ENCODE assay signal across 7 cellular contexts in the genomic region with DNA sequence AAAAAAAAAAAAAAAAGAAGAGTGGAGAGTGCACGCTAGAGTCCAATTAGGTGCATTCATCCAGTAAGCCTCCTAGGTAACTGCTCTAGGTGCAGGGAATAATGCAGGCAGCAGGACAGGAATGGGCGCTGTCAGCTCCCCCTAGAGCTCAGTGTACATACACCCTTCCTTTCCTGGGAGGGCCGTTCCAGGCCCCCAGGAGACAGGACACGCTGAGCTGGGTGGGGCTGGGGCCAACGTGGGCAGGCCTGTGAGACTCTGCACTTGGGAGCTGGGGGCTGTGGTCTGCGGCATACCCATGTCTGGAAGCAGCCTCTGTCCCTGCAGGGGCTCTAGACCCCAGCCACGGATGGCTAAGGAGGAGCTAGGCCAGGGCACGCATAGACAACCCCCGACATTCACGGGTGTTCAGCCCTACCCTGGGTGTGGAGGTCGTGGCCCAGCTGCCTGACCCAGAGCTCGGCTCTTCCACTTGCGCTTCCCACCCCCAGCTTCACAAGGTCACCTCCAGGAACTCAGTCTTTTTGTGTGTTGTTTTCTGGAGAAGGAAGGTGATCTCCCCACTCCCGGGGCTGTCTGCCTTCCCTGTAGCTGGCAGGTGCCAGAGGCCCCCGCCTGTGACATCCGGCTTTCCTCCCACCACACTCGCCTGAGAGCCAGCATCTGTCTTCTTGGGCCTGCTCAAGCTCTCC. TPM values are rescaled to one million over a fixed set of nuclear protein-coding genes. Genes with fewer than 3 reads are reported as not detected.
DNase-seq lines count a peak whose midpoint lies in the region; ATAC-seq and TF ChIP-seq lines count a peak whose summit lies in the region.

No MANE protein-coding gene starts in this region.

- no peaks in the 10 kb centered on the region for H3K36me3 Mint-ChIP-seq in GM23338 (ENCODE audit: low read depth)
- no peaks in the 10 kb centered on the region for H3K36me3 Mint-ChIP-seq in mesothelial cell of epicardium

- no peaks in the 10 kb centered on the region for H3K9me2 ChIP-seq in GM23338 (ENCODE audit: insufficient read depth)

- intact Hi-C loops in breast epithelium (cut with DNase I; ENCODE audit: low total_unique reads), result no loop called here

- H3K27me3 Mint-ChIP-seq in GM23338 (ENCODE audit: insufficient read depth, low read depth, poor library complexity) (peaks cover 25% of the 10 kb centered on the region), mesothelial cell of epicardium (ENCODE audit: low read depth) (peaks cover 14% of the 10 kb centered on the region)

- DNase-seq in ELR (ENCODE audit: low read depth), result peak; percentile 54
- DNase-seq in GM23338 (ENCODE audit: low spot score), result no peak
- peak; percentile 96 for DNase-seq in NCI-H69 (lab: John Stamatoyannopoulos, UW)
- DNase-seq in breast epithelium (ENCODE audit: low spot score in 2 of 2), result no peak
- no peak for DNase-seq in mesothelial cell of epicardium (ENCODE audit: low spot score in 2 of 2, unreplicated experiment in 2 of 2)
- no peak for DNase-seq in inferior parietal cortex (ENCODE audit: extremely low spot score)

- H3F3A ChIP-seq in GM23338 (replicated peaks; ENCODE audit: low read depth), result no peaks in the 10 kb centered on the region

- no peaks in the 10 kb centered on the region for H3K79me2 ChIP-seq in GM23338 (replicated peaks; ENCODE audit: insufficient read depth)

- H3K4me3 ChIP-seq in GM23338, result peak overlapping the region; percentile 82
- peak overlapping the region; percentile 64 to 79 (median 76) for H3K4me3 ChIP-seq in breast epithelium

- H3K27ac ChIP-seq in GM23338 (ENCODE audit: low read depth) (no peak overlapping the region), breast epithelium (peak overlapping the region; percentile 75 to 88)

- peak overlapping the region; percentile 83 for H3K4me3 Mint-ChIP-seq in GM23338
- H3K4me3 Mint-ChIP-seq in mesothelial cell of epicardium, result peak overlapping the region; percentile 77

- H3K9me3 Mint-ChIP-seq in GM23338, result no peaks in the 10 kb centered on the region
- no peaks in the 10 kb centered on the region for H3K9me3 Mint-ChIP-seq in mesothelial cell of epicardium

- TF ChIP-seq CTCF in GM23338 (conservative IDR thresholded peaks at IDR 0.05; ENCODE audit: low read depth in 2 of 2), result peak; percentile 22 to 33; a peak in 2 of 4 replicates
- no peak for TF ChIP-seq CTCF in breast epithelium (IDR thresholded peaks at IDR 0.05)
- no peak for TF ChIP-seq CTCF in mesothelial cell of epicardium (IDR thresholded peaks at IDR 0.05; ENCODE audit: unreplicated experiment)

- ATAC-seq in GM23338 (peak; percentile 0; the same call in 2 of the 3 replicates), GM19455 (IDR thresholded peaks at IDR 0.05; ENCODE audit: unreplicated experiment) (no peak)

- H3K4me1 ChIP-seq in GM23338 (ENCODE audit: insufficient read depth) (peaks cover 12% of the 10 kb centered on the region; the same call in 1 of the 2 replicates), breast epithelium (peaks cover 14 to 24% of the 10 kb centered on the region in 2 donors)

- H3K27ac Mint-ChIP-seq in GM23338, result peak overlapping the region; percentile 72
- peak overlapping the region; percentile 92 for H3K27ac Mint-ChIP-seq in mesothelial cell of epicardium

- H3K4me2 ChIP-seq in GM23338, result peak overlapping the region; percentile 97

- no peaks in the 10 kb centered on the region for H4K20me1 ChIP-seq in GM23338 (replicated peaks; ENCODE audit: insufficient read depth)

- TF ChIP-seq POLR2A in breast epithelium (IDR thresholded peaks at IDR 0.05), result no peak

- H3K36me3 ChIP-seq in GM23338 (ENCODE audit: insufficient read depth) (no peaks in the 10 kb centered on the region), breast epithelium (no peaks in the 10 kb centered on the region)

- no peak overlapping the region for H2AFZ ChIP-seq in GM23338

- no peaks in the 10 kb centered on the region for H3K9me3 ChIP-seq in breast epithelium

- peaks cover 27% of the 10 kb centered on the region for H3K27me3 ChIP-seq in GM23338 (ENCODE audit: insufficient read depth)
- no peaks in the 10 kb centered on the region for H3K27me3 ChIP-seq in breast epithelium

- H3K4me1 Mint-ChIP-seq in GM23338, result peaks cover 13% of the 10 kb centered on the region; the same call in 2 of the 3 replicates
- peaks cover 13% of the 10 kb centered on the region for H3K4me1 Mint-ChIP-seq in mesothelial cell of epicardium

TF ChIP-seq in GM23338, 12 proteins besides CTCF, POLR2A, EP300 and RAD21 (continues in another document):
- TF ChIP-seq ZNF331 (CRISPR knock-in tag; IDR thresholded peaks at IDR 0.05; ENCODE audit: low read depth) (no peak), JUNB (IDR thresholded peaks at IDR 0.05; ENCODE audit: unreplicated experiment) (no peak), STAT1 (IDR thresholded peaks at IDR 0.05; ENCODE audit: unreplicated experiment) (no peak)

RNA-seq across cellular contexts. Expression of a gene that starts 1.0 kb away (rescaled TPM):
- total RNA-seq in GM23338 (2014; rRNA removed; shearing (Covaris generic)), result 23.8 and 37.1 TPM in 2 replicates
- polyA plus RNA-seq in GM23338 (2016; fragmentation: Nextera tagmentation; extraction: Ambion mirVana), result 37.2 and 59.0 TPM in 2 replicates
- 10 to 100 TPM; 29.9 to 35.7 (median 30.4) TPM for total RNA-seq in breast epithelium
- total RNA-seq in mesothelial cell of epicardium, result 26.2 to 33.8 TPM (median 27.5 TPM) in 3 replicates

RNA-seq across cellular contexts. Expression of a gene that starts 5.0 kb away (rescaled TPM):
- total RNA-seq in GM23338 (2014; rRNA removed; shearing (Covaris generic)), result 33.0 and 36.9 TPM in 2 replicates
- 18.7 and 28.9 TPM in 2 replicates for polyA plus RNA-seq in GM23338 (2016; fragmentation: Nextera tagmentation; extraction: Ambion mirVana)
- total RNA-seq in breast epithelium, result 10 to 100 TPM; 23.6 to 30.2 (median 24.3) TPM
- total RNA-seq in mesothelial cell of epicardium, result 12.8 to 15.3 TPM (median 15.1 TPM) in 3 replicates

RNA-seq across cellular contexts. Expression of a gene that starts 6.3 kb away (rescaled TPM):
- 3.5 and 12.6 TPM in 2 replicates for total RNA-seq in GM23338 (2014; rRNA removed; shearing (Covaris generic))
- 8.7 and 10.5 TPM in 2 replicates for polyA plus RNA-seq in GM23338 (2016; fragmentation: Nextera tagmentation; extraction: Ambion mirVana)
- total RNA-seq in breast epithelium (1 to 10 TPM in 2 of 3 donors, under 1 TPM in 1; 0.48 to 2.9 (median 2.6) TPM), mesothelial cell of epicardium (2.5 to 3.2 TPM (median 2.7 TPM) in 3 replicates)

RNA-seq across cellular contexts. Expression of a gene that starts 6.9 kb away (rescaled TPM):
- total RNA-seq in GM23338 (2014; rRNA removed; shearing (Covaris generic)), result 19.1 and 21.6 TPM in 2 replicates
- 35.3 and 45.2 TPM in 2 replicates for polyA plus RNA-seq in GM23338 (2016; fragmentation: Nextera tagmentation; extraction: Ambion mirVana)
- 1 to 10 TPM; 4.3 to 7.5 (median 5.1) TPM for total RNA-seq in breast epithelium
- total RNA-seq in mesothelial cell of epicardium, result 6.4 to 8.6 TPM (median 7.4 TPM) in 3 replicates

RNA-seq across cellular contexts. Expression of a gene that starts 14.4 kb away (rescaled TPM):
- 10.6 and 12.6 TPM in 2 replicates for total RNA-seq in GM23338 (2014; rRNA removed; shearing (Covaris generic))
- 7.9 and 8.9 TPM in 2 replicates for polyA plus RNA-seq in GM23338 (2016; fragmentation: Nextera tagmentation; extraction: Ambion mirVana)
- 1 to 10 TPM in 2 of 3 donors, not detected in 1; 2.6 to 4.2 TPM for total RNA-seq in breast epithelium
- total RNA-seq in mesothelial cell of epicardium, result 0.18 to 0.85 TPM (median 0.23 TPM) in 3 replicates

Comparison
In these comparisons a context has a peak if more than half of its experiments do, and no peak if none do; other contexts are left out.
1. DNase-seq: peak in ELR (single experiment) and NCI-H69 (single experiment); none in GM23338 (single experiment), breast epithelium (0 of 2), mesothelial cell of epicardium (0 of 2) and inferior parietal cortex (single experiment).
2. CTCF ChIP-seq: peak in GM23338 (2 of 2); none in breast epithelium (0 of 3) and mesothelial cell of epicardium (single experiment).